Comparison of ENCODE assay signal across 16 cellular contexts in genomic region chr3:134229038-134229437, GRCh38.
"Had no signal": no experiment of that assay in that cellular context is flagged by ENCODE, and none has a peak within 500 bp of the region (broad histone marks: within the 10 kb centered on the region; RNA-seq: fewer than 3 reads in every experiment).

No MANE protein-coding gene starts in this region.

- H3K27me3 ChIP-seq: colonic mucosa, esophagus squamous epithelium, right atrium auricular region, testis, tibial nerve had no signal

- H3K9me3 ChIP-seq: colonic mucosa, esophagus squamous epithelium, right atrium auricular region, testis, tibial nerve had no signal

- H3K4me1 ChIP-seq: colonic mucosa had no signal

- H3K36me3 ChIP-seq: colonic mucosa, esophagus squamous epithelium, right atrium auricular region, tibial nerve had no signal

- DNase-seq: colonic mucosa; dermis blood vessel endothelial cell; esophagus squamous epithelium; foreskin fibroblast; left colon; left ventricle myocardium superior; mesenchymal stem cell; naive thymus-derived CD8-positive, alpha-beta T cell; small intestine; stimulated activated CD4-positive, alpha-beta T cell treated with anti-CD3 and anti-CD28 coated beads, Interleukin-12 subunit alpha, Interleukin-12 subunit beta, amount 100 ng/mL, for 4 hours; testis had no signal

- H3K9me3 Mint-ChIP-seq: naive thymus-derived CD8-positive, alpha-beta T cell; neural crest cell; stimulated activated naive CD8-positive, alpha-beta T cell treated with anti-CD3 and anti-CD28 coated beads, Interleukin-15, Interleukin-2, amounts not matched to agents 100 ng/mL and 50 ng/mL, for 24 hours had no signal

- H3K4me3 ChIP-seq: colonic mucosa, esophagus squamous epithelium, lung, right atrium auricular region, testis, tibial nerve had no signal

- H3K27ac Mint-ChIP-seq: stimulated activated naive CD8-positive, alpha-beta T cell treated with anti-CD3 and anti-CD28 coated beads, Interleukin-15, Interleukin-2, amounts not matched to agents 100 ng/mL and 50 ng/mL, for 24 hours had no signal

- H3K27me3 Mint-ChIP-seq: naive thymus-derived CD8-positive, alpha-beta T cell; stimulated activated naive CD8-positive, alpha-beta T cell treated with anti-CD3 and anti-CD28 coated beads, Interleukin-15, Interleukin-2, amounts not matched to agents 100 ng/mL and 50 ng/mL, for 24 hours had no signal

- H3K27ac ChIP-seq: colonic mucosa, esophagus squamous epithelium, right atrium auricular region, testis, tibial nerve had no signal

- H3K4me3 Mint-ChIP-seq: neural crest cell; stimulated activated naive CD8-positive, alpha-beta T cell treated with anti-CD3 and anti-CD28 coated beads, Interleukin-15, Interleukin-2, amounts not matched to agents 100 ng/mL and 50 ng/mL, for 24 hours had no signal

- ATAC-seq: left colon; left ventricle myocardium superior; naive thymus-derived CD8-positive, alpha-beta T cell had no signal
